In genomic region chr12:54824402-54824801, GRCh38 we compare ENCODE assay signal across 21 cellular contexts. TPM values are rescaled to one million over a fixed set of nuclear protein-coding genes. Genes with fewer than 3 reads are reported as not detected.
A peak's percentile ranks its signal among the peaks of the same experiment; 100 is the strongest.
DNase-seq lines count a peak whose midpoint lies in the region; ATAC-seq and TF ChIP-seq lines count a peak whose summit lies in the region.
"Had no signal": no experiment of that assay in that cellular context is flagged by ENCODE, and none has a peak within 500 bp of the region (broad histone marks: within the 10 kb centered on the region; RNA-seq: fewer than 3 reads in every experiment).

No MANE protein-coding gene starts in this region.

- peaks cover 23% of the 10 kb centered on the region for H3K9me3 ChIP-seq in left ventricle myocardium inferior (replicated peaks)
- H3K9me3 ChIP-seq in right cardiac atrium (ENCODE audit: control insufficient read depth, low read length): no peaks in the 10 kb centered on the region
- H3K9me3 ChIP-seq in upper lobe of right lung: no peaks in the 10 kb centered on the region
- H3K9me3 ChIP-seq: gastrocnemius medialis had no signal

- H3K4me1 ChIP-seq in left ventricle myocardium inferior (no peaks in the 10 kb centered on the region), right cardiac atrium (ENCODE audit: control insufficient read depth, insufficient read depth, low read length) (no peaks in the 10 kb centered on the region), upper lobe of right lung (no peaks in the 10 kb centered on the region)
- H3K4me1 ChIP-seq: gastrocnemius medialis had no signal

- no peaks in the 10 kb centered on the region for H3K27me3 ChIP-seq in left ventricle myocardium inferior (ENCODE audit: low read depth)
- no peaks in the 10 kb centered on the region for H3K27me3 ChIP-seq in right cardiac atrium (ENCODE audit: control insufficient read depth, insufficient read depth)
- no peaks in the 10 kb centered on the region for H3K27me3 ChIP-seq in upper lobe of right lung
- H3K27me3 ChIP-seq: gastrocnemius medialis had no signal

- 91% methylated on average over 2 of the region's 2 CpGs for WGBS in right cardiac atrium

- no peak for ATAC-seq in right cardiac atrium
- no peak for ATAC-seq in upper lobe of right lung
- no peak for ATAC-seq in HG02678 (IDR thresholded peaks at IDR 0.05; ENCODE audit: unreplicated experiment)
- no peak for ATAC-seq in HG03565 (IDR thresholded peaks at IDR 0.05; ENCODE audit: unreplicated experiment)
- ATAC-seq: gastrocnemius medialis, Panc1 had no signal

- peak; percentile 17 for TF ChIP-seq CTCF in left ventricle myocardium inferior (IDR thresholded peaks at IDR 0.05; ENCODE audit: borderline replicate concordance)
- TF ChIP-seq CTCF in epithelial cell of esophagus (IDR thresholded peaks at IDR 0.05; ENCODE audit: insufficient read depth, low read depth, low read length, missing control alignments): peak; percentile 14
- TF ChIP-seq CTCF in upper lobe of right lung (IDR thresholded peaks at IDR 0.05): peak; percentile 14

- H3K36me3 ChIP-seq in left ventricle myocardium inferior (no peaks in the 10 kb centered on the region), upper lobe of right lung (no peaks in the 10 kb centered on the region)
- H3K36me3 ChIP-seq: gastrocnemius medialis had no signal

- H3K27ac ChIP-seq in left ventricle myocardium inferior (replicated peaks): no peak overlapping the region
- H3K27ac ChIP-seq in right cardiac atrium (ENCODE audit: low read length): no peak overlapping the region
- no peak overlapping the region for H3K27ac ChIP-seq in upper lobe of right lung
- H3K27ac ChIP-seq: gastrocnemius medialis had no signal

- intact Hi-C loops in left ventricle myocardium inferior (cut with micrococcal nuclease) (no loop called here), right cardiac atrium (cut with DNase I) (no loop called here), upper lobe of right lung (cut with DNase I) (no loop called here)

- H3K4me3 ChIP-seq in left ventricle myocardium inferior (no peak overlapping the region), right cardiac atrium (ENCODE audit: low read length) (no peak overlapping the region), epithelial cell of esophagus (ENCODE audit: low read length) (no peak overlapping the region), upper lobe of right lung (no peak overlapping the region)
- H3K4me3 ChIP-seq: gastrocnemius medialis had no signal

- no peak for DNase-seq in left ventricle myocardium inferior
- no peak for DNase-seq in right cardiac atrium
- peak; percentile 26 for DNase-seq in NAMALWA (ENCODE audit: low spot score)
- DNase-seq in epithelial cell of esophagus (ENCODE audit: low read depth): no peak
- no peak for DNase-seq in upper lobe of right lung
- DNase-seq in putamen (ENCODE audit: low spot score): no peak
- DNase-seq: activated B cell treated with CpG ODN at 0.5 μM for 24 hours; activated naive CD4-positive, alpha-beta T cell treated with anti-CD3 and anti-CD28 coated beads for 36 hours; DMS 273 treated with DMSO at 0.1 percent for 48 hours; effector memory CD4-positive, alpha-beta T cell; gastrocnemius medialis; immature natural killer cell; KBM-7; midbrain; NCI-H146; NCI-H510A; occipital lobe; small intestine had no signal

RNA-seq across cellular contexts. Expression of gene MUCL1, which starts 29.9 kb away (rescaled TPM):
- total RNA-seq in left ventricle myocardium inferior (not detected), right cardiac atrium (1 to 10 TPM in 1 of 4 donors, not detected in 3; 1.1 TPM), upper lobe of right lung (not detected)
- 1.5 TPM for polyA plus RNA-seq in right cardiac atrium
- total RNA-seq: activated B cell treated with CpG ODN at 0.5 μM for 24 hours; activated naive CD4-positive, alpha-beta T cell treated with anti-CD3 and anti-CD28 coated beads for 36 hours; gastrocnemius medialis; occipital lobe had no signal
- polyA plus RNA-seq: small intestine had no signal
